33 cellular contexts compared by ENCODE assay signal in the genomic region with DNA sequence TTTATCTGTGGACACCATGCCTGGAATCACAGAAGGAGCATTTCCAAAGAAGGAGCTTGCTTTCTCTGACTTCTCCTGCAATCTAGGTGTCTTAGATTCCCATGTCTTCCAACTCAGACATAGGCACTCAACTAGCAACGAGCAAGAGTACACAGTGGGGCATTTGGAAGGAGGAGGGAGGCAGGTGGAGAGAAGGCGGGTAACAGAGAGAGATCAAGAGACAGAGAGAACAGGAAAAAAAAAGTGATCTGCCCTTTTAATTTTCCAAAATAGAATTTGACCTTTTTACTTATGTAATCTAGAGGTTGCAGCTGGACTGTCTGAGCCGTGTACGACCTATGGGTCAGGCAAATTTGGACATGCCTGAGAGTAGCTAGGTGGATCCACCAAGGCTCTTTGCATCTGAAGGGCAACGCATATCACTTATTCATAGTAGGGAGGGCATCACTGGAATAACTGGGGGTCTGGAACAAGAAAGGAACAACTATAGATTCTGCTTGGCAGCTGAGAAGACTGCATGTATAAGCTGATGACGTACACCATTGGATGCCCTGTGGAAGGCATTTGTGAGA.
"Had no signal": no experiment of that assay in that cellular context is flagged by ENCODE, and none has a peak within 500 bp of the region (broad histone marks: within the 10 kb centered on the region; RNA-seq: fewer than 3 reads in every experiment).

No MANE protein-coding gene starts in this region.

- H3K9me3 ChIP-seq: adrenal gland, body of pancreas, colonic mucosa, esophagus squamous epithelium, gastroesophageal sphincter, heart right ventricle had no signal

- H3K27ac Mint-ChIP-seq: activated CD8-positive, alpha-beta memory T cell treated with anti-CD3 and anti-CD28 coated beads, Interleukin-2, amount 10 ng/mL, durations not matched to agents 7 days and 5 days; activated CD8-positive, alpha-beta T cell treated with anti-CD3 and anti-CD28 coated beads, Interleukin-2, amount 10 ng/mL, durations not matched to agents 7 days and 5 days; activated naive CD4-positive, alpha-beta T cell treated with anti-CD3 and anti-CD28 coated beads for 36 hours; activated naive CD4-positive, alpha-beta T cell treated with anti-CD3 and anti-CD28 coated beads, Interleukin-2, amount 50 U/mL, for 24 hours; activated naive CD8-positive, alpha-beta T cell treated with anti-CD3 and anti-CD28 coated beads for 36 hours; activated naive CD8-positive, alpha-beta T cell treated with anti-CD3 and anti-CD28 coated beads, Interleukin-2, amount 50 U/mL, for 24 hours; activated T-helper 1 cell treated with anti-CD3 and anti-CD28 coated beads, Interleukin-12 subunit alpha, Interleukin-12 subunit beta, Interleukin-2, Interleukin-4 antibody, amounts not matched to agents 30 ng/mL and 10 ng/mL and 1 ng/mL, durations not matched to agents 14 hours and 24 hours and 36 hours; activated T-helper 2 cell treated with anti-CD3 and anti-CD28 coated beads, Interferon-gamma antibody, Interleukin-2, Interleukin-4, amounts not matched to agents 10 μg/mL and 5 μg/mL and 100 μg/mL, durations not matched to agents 14 hours and 24 hours and 36 hours; T-cell; T-helper 1 cell treated with Interleukin-12 subunit alpha and Interleukin-12 subunit beta and Interleukin-4 antibody, amounts not matched to agents 30 μg/mL and 1 μg/mL, for 36 hours had no signal

- H3K36me3 Mint-ChIP-seq: activated CD8-positive, alpha-beta memory T cell treated with anti-CD3 and anti-CD28 coated beads, Interleukin-2, amount 10 ng/mL, durations not matched to agents 7 days and 5 days had no signal

- ATAC-seq: activated CD8-positive, alpha-beta memory T cell treated with anti-CD3 and anti-CD28 coated beads, Interleukin-2, amount 10 ng/mL, durations not matched to agents 7 days and 5 days; activated CD8-positive, alpha-beta T cell treated with anti-CD3 and anti-CD28 coated beads, Interleukin-2, amount 10 ng/mL, durations not matched to agents 7 days and 5 days; activated naive CD8-positive, alpha-beta T cell treated with anti-CD3 and anti-CD28 coated beads, Interleukin-2, amount 50 U/mL, for 24 hours; body of pancreas; gastroesophageal sphincter; heart right ventricle; T-cell had no signal

- H3K27me3 ChIP-seq: adrenal gland, body of pancreas, cardiac muscle cell, colonic mucosa, esophagus squamous epithelium, gastroesophageal sphincter, heart right ventricle had no signal

- DNase-seq: activated CD4-positive, alpha-beta T cell treated with anti-CD3 and anti-CD28 coated beads for 48 hours; activated CD4-positive, alpha-beta T cell treated with anti-CD3 and anti-CD28 coated beads, Interleukin-2, amount 50 U/mL, for 1 hour; activated CD4-positive, alpha-beta T cell treated with anti-CD3 and anti-CD28 coated beads, Interleukin-2, amount 50 U/mL, for 48 hours; activated CD8-positive, alpha-beta memory T cell treated with anti-CD3 and anti-CD28 coated beads, Interleukin-2, amount 10 ng/mL, durations not matched to agents 7 days and 5 days; activated CD8-positive, alpha-beta memory T cell treated with anti-CD3 and anti-CD28 coated beads, Interleukin-2, amount 50 U/mL, for 4 hours; activated CD8-positive, alpha-beta T cell treated with anti-CD3 and anti-CD28 coated beads, Interleukin-2, amount 10 ng/mL, durations not matched to agents 7 days and 5 days; activated effector memory CD4-positive, alpha-beta T cell treated with anti-CD3 and anti-CD28 coated beads, Interleukin-2, amount 50 U/mL, for 16 hours; activated naive CD4-positive, alpha-beta T cell treated with anti-CD3 and anti-CD28 coated beads for 36 hours; activated naive CD8-positive, alpha-beta T cell treated with anti-CD3 and anti-CD28 coated beads for 36 hours; activated naive CD8-positive, alpha-beta T cell treated with anti-CD3 and anti-CD28 coated beads, Interleukin-2, amount 50 U/mL, for 24 hours; activated T-cell treated with anti-CD3 and anti-CD28 coated beads, Interleukin-2, amount 50 U/mL, for 1 hour; activated T-cell treated with anti-CD3 and anti-CD28 coated beads, Interleukin-2, amount 50 U/mL, for 48 hours; adrenal gland; amygdala; aorta; body of pancreas; central memory CD4-positive, alpha-beta T cell; cerebellar nuclear complex; colonic mucosa; effector CD8-positive, alpha-beta T cell; esophagus squamous epithelium; foreskin melanocyte; heart right ventricle; T-cell had no signal

- H3K9me3 Mint-ChIP-seq: activated naive CD4-positive, alpha-beta T cell treated with anti-CD3 and anti-CD28 coated beads for 36 hours; activated naive CD4-positive, alpha-beta T cell treated with anti-CD3 and anti-CD28 coated beads, Interleukin-2, amount 50 U/mL, for 24 hours; activated naive CD8-positive, alpha-beta T cell treated with anti-CD3 and anti-CD28 coated beads for 36 hours; activated naive CD8-positive, alpha-beta T cell treated with anti-CD3 and anti-CD28 coated beads, Interleukin-2, amount 50 U/mL, for 24 hours; activated T-helper 1 cell treated with anti-CD3 and anti-CD28 coated beads, Interleukin-12 subunit alpha, Interleukin-12 subunit beta, Interleukin-2, Interleukin-4 antibody, amounts not matched to agents 30 ng/mL and 10 ng/mL and 1 ng/mL, durations not matched to agents 14 hours and 24 hours and 36 hours; activated T-helper 2 cell treated with anti-CD3 and anti-CD28 coated beads, Interferon-gamma antibody, Interleukin-2, Interleukin-4, amounts not matched to agents 10 μg/mL and 5 μg/mL and 100 μg/mL, durations not matched to agents 14 hours and 24 hours and 36 hours; T-cell; T-helper 1 cell treated with Interleukin-12 subunit alpha and Interleukin-12 subunit beta and Interleukin-4 antibody, amounts not matched to agents 30 μg/mL and 1 μg/mL, for 36 hours had no signal

- H3K27me3 Mint-ChIP-seq: activated naive CD4-positive, alpha-beta T cell treated with anti-CD3 and anti-CD28 coated beads, Interleukin-2, amount 50 U/mL, for 24 hours; activated naive CD8-positive, alpha-beta T cell treated with anti-CD3 and anti-CD28 coated beads for 36 hours; activated naive CD8-positive, alpha-beta T cell treated with anti-CD3 and anti-CD28 coated beads, Interleukin-2, amount 50 U/mL, for 24 hours; T-cell had no signal

- H3K4me3 Mint-ChIP-seq: activated CD8-positive, alpha-beta memory T cell treated with anti-CD3 and anti-CD28 coated beads, Interleukin-2, amount 10 ng/mL, durations not matched to agents 7 days and 5 days; activated CD8-positive, alpha-beta T cell treated with anti-CD3 and anti-CD28 coated beads, Interleukin-2, amount 10 ng/mL, durations not matched to agents 7 days and 5 days; activated naive CD4-positive, alpha-beta T cell treated with anti-CD3 and anti-CD28 coated beads for 36 hours; activated naive CD4-positive, alpha-beta T cell treated with anti-CD3 and anti-CD28 coated beads, Interleukin-2, amount 50 U/mL, for 24 hours; activated naive CD8-positive, alpha-beta T cell treated with anti-CD3 and anti-CD28 coated beads for 36 hours; activated naive CD8-positive, alpha-beta T cell treated with anti-CD3 and anti-CD28 coated beads, Interleukin-2, amount 50 U/mL, for 24 hours; activated T-helper 1 cell treated with anti-CD3 and anti-CD28 coated beads, Interleukin-12 subunit alpha, Interleukin-12 subunit beta, Interleukin-2, Interleukin-4 antibody, amounts not matched to agents 30 ng/mL and 10 ng/mL and 1 ng/mL, durations not matched to agents 14 hours and 24 hours and 36 hours; T-cell; T-helper 1 cell treated with Interleukin-12 subunit alpha and Interleukin-12 subunit beta and Interleukin-4 antibody, amounts not matched to agents 30 μg/mL and 1 μg/mL, for 36 hours had no signal

- H3K27ac ChIP-seq: adrenal gland, body of pancreas, cardiac muscle cell, colonic mucosa, epithelial cell of prostate, gastroesophageal sphincter, heart right ventricle had no signal

- H3K4me1 ChIP-seq: adrenal gland, body of pancreas, gastroesophageal sphincter, heart right ventricle had no signal

- H3K4me1 Mint-ChIP-seq: activated naive CD8-positive, alpha-beta T cell treated with anti-CD3 and anti-CD28 coated beads, Interleukin-2, amount 50 U/mL, for 24 hours had no signal

- H3K4me3 ChIP-seq: adrenal gland, body of pancreas, cardiac muscle cell, colonic mucosa, gastroesophageal sphincter, heart right ventricle had no signal

- H3K36me3 ChIP-seq: adrenal gland, cardiac muscle cell, colonic mucosa, heart right ventricle had no signal

- FAIRE-seq: endometrium, endothelial cell of umbilical vein had no signal
